9 cellular contexts compared by ENCODE assay signal in genomic region chr18:5058768-5059539, GRCh38.
DNase-seq lines count a peak whose midpoint lies in the region; ATAC-seq and TF ChIP-seq lines count a peak whose summit lies in the region.
"Had no signal": no experiment of that assay in that cellular context is flagged by ENCODE, and none has a peak within 500 bp of the region (broad histone marks: within the 10 kb centered on the region; RNA-seq: fewer than 3 reads in every experiment).

No MANE protein-coding gene starts in this region.

- H3K4me1 ChIP-seq in right atrium auricular region, result no peaks in the 10 kb centered on the region
- H3K4me1 ChIP-seq in aorta (ENCODE audit: control insufficient read depth in 1 of 2, insufficient read depth in 2 of 2, low read length in 2 of 2), result no peaks in the 10 kb centered on the region

- peak; percentile 75 for ATAC-seq in Right ventricle myocardium superior (ENCODE audit: poor library complexity)
- peak; percentile 54 for ATAC-seq in aorta (ENCODE audit: low FRiP score)
- no peak for ATAC-seq in HG03520 (IDR thresholded peaks at IDR 0.05; ENCODE audit: unreplicated experiment)
- ATAC-seq in HG03521 (IDR thresholded peaks at IDR 0.05; ENCODE audit: unreplicated experiment), result no peak
- no peak for ATAC-seq in GM19397 (IDR thresholded peaks at IDR 0.05; ENCODE audit: unreplicated experiment)

- intact Hi-C loops in Right ventricle myocardium superior (cut with DNase I), result no loop called here
- intact Hi-C loops in aorta (cut with DNase I), result no loop called here

- H3K4me3 ChIP-seq in right atrium auricular region, result no peak overlapping the region
- peak overlapping the region; percentile 17 for H3K4me3 ChIP-seq in coronary artery
- H3K4me3 ChIP-seq in aorta (ENCODE audit: low read length in 2 of 2), result no peak overlapping the region
- H3K4me3 ChIP-seq: upper lobe of left lung had no signal

- DNase-seq in Right ventricle myocardium superior (no peak), right atrium auricular region (ENCODE audit: low spot score) (no peak), OCI-M1 (lab: John Stamatoyannopoulos, UW) (peak; percentile 38), coronary artery (ENCODE audit: low spot score) (no peak), aorta (peak in 1 of 2 donors; percentile 50)
- DNase-seq: upper lobe of left lung had no signal

- H3K36me3 ChIP-seq in right atrium auricular region (no peaks in the 10 kb centered on the region), aorta (ENCODE audit: control insufficient read depth in 1 of 2, insufficient read depth in 2 of 2, low read length in 1 of 2) (no peaks in the 10 kb centered on the region)
- H3K36me3 ChIP-seq: upper lobe of left lung had no signal

- 61 to 67% methylated on average over 12 of the region's 12 CpGs for WGBS in aorta, 2 donors

- TF ChIP-seq CTCF in right atrium auricular region (IDR thresholded peaks at IDR 0.05) (no peak), coronary artery (IDR thresholded peaks at IDR 0.05) (no peak)

- no peaks in the 10 kb centered on the region for H3K9me3 ChIP-seq in right atrium auricular region
- H3K9me3 ChIP-seq in aorta (ENCODE audit: control insufficient read depth, low read length), result no peaks in the 10 kb centered on the region
- H3K9me3 ChIP-seq: upper lobe of left lung had no signal

- H3K27me3 ChIP-seq in right atrium auricular region, result no peaks in the 10 kb centered on the region
- no peaks in the 10 kb centered on the region for H3K27me3 ChIP-seq in aorta (ENCODE audit: control insufficient read depth in 1 of 2, insufficient read depth in 2 of 2, low read length in 1 of 2)
- H3K27me3 ChIP-seq: upper lobe of left lung had no signal

- H3K27ac ChIP-seq in right atrium auricular region (no peak overlapping the region), coronary artery (peak overlapping the region in 1 of 2 donors; percentile 45), aorta (ENCODE audit: low read depth in 1 of 2, low read length in 2 of 2) (no peak overlapping the region)

Comparison
In these comparisons a context has a peak if more than half of its experiments do, and no peak if none do; other contexts are left out.
1. ATAC-seq: peak in Right ventricle myocardium superior (single experiment) and aorta (single experiment); none in HG03520 (single experiment), HG03521 (single experiment) and GM19397 (single experiment).